12 cellular contexts compared by ENCODE assay signal in the genomic region with DNA sequence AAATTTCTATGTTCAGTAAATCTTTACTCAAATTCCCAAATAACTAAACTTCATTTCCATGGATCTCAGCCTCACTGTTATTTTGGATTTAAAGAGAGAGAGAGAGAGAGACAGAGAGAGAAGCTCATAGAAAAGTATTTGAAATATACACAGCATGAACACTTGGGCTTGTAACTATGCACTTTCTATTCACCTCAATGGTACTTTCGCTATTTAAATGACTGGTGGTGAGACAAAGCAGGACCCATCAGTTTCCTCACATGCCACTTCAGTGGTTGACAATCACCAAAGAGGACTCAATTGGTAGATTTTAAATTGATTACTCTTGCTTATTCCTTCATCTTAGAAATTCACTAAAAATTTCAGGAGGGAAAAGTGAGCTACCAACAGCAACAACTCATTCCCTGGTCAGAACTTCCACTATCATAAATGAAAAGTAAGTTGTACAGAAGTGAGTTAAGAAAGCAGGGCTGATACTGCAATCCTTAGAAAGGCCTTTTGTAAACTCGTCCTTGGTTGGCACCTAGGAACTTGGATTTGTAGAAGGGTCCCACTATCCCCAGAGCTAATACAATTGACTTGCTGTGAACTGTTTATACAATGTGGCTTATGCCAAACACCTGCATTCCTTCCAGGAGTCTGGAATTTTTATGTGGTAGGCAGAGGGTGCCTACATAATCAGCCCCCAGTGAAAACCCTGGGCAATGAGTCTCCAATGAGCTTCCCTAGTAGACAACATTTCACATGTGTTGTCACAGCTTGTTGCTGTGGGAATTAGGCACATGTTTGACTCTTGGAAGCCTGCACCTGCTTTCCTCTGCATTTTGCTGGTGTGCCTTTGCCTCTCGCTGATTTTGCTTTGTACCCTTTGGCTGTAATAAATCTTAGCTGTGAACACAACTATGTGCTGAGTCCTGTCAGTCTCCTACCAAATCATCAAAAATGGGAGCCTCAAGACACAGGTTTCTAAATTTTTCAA. TPM values are rescaled to one million over a fixed set of nuclear protein-coding genes. Genes with fewer than 3 reads are reported as not detected.
DNase-seq lines count a peak whose midpoint lies in the region; ATAC-seq, FAIRE-seq and TF ChIP-seq lines count a peak whose summit lies in the region.
"Had no signal": no experiment of that assay in that cellular context is flagged by ENCODE, and none has a peak within 500 bp of the region (broad histone marks: within the 10 kb centered on the region; RNA-seq: fewer than 3 reads in every experiment).

No MANE protein-coding gene starts in this region.

- no peak overlapping the region for H3K4me3 Mint-ChIP-seq in activated CD8-positive, alpha-beta T cell treated with anti-CD3 and anti-CD28 coated beads, Interleukin-2, amount 10 ng/mL, durations not matched to agents 7 days and 5 days

- no peak overlapping the region for H3K4me3 ChIP-seq in brain microvascular endothelial cell (ENCODE audit: low read depth, low read length)

- H3K36me3 Mint-ChIP-seq in activated CD8-positive, alpha-beta T cell treated with anti-CD3 and anti-CD28 coated beads, Interleukin-2, amount 10 ng/mL, durations not matched to agents 7 days and 5 days (ENCODE audit: low read depth), result peaks cover 68% of the 10 kb centered on the region

- peak; percentile 84 for ATAC-seq in HG02884 (IDR thresholded peaks at IDR 0.05; ENCODE audit: unreplicated experiment)
- peak; percentile 64 for ATAC-seq in activated CD8-positive, alpha-beta T cell treated with anti-CD3 and anti-CD28 coated beads, Interleukin-2, amount 10 ng/mL, durations not matched to agents 7 days and 5 days

- in situ Hi-C loops in GM13977 (cut with MboI; ENCODE audit: low pct_unique_long_range_greater_than_20kb, low sequenced_read_pairs, unreplicated experiment), result no loop called here
- in situ Hi-C loops in brain microvascular endothelial cell (cut with HindIII; ENCODE audit: low pct_ligation_motif_present, low sequenced_read_pairs), result loop anchor here (25.0 kb wide), 1 partner anchor 338 kb away; no protein-coding TSS in a partner anchor

- FAIRE-seq in GM19239 (lab: Jason Lieb, UNC), result peak; percentile 80

- no peak overlapping the region for H3K27ac ChIP-seq in brain microvascular endothelial cell
- H3K27ac ChIP-seq: WERI-Rb-1 had no signal

- peaks cover 25% of the 10 kb centered on the region for H3K4me1 Mint-ChIP-seq in activated CD8-positive, alpha-beta T cell treated with anti-CD3 and anti-CD28 coated beads, Interleukin-2, amount 10 ng/mL, durations not matched to agents 7 days and 5 days (ENCODE audit: low read depth)

- H3K27ac Mint-ChIP-seq in activated CD8-positive, alpha-beta T cell treated with anti-CD3 and anti-CD28 coated beads, Interleukin-2, amount 10 ng/mL, durations not matched to agents 7 days and 5 days, result peak overlapping the region; percentile 31

- peaks cover 15% of the 10 kb centered on the region for H3K36me3 ChIP-seq in brain microvascular endothelial cell (replicated peaks)

- no peaks in the 10 kb centered on the region for H3K27me3 ChIP-seq in brain microvascular endothelial cell (replicated peaks)

- DNase-seq in GM13977 (ENCODE audit: low spot score) (peak; percentile 39), GM19239 (ENCODE audit: insufficient read length, low spot score) (no peak), GM19238 (ENCODE audit: insufficient read length, low spot score) (no peak), amygdala (lab: John Stamatoyannopoulos, UW) (no peak), brain microvascular endothelial cell (no peak), ecto neural progenitor cell (ENCODE audit: low spot score) (no peak)
- DNase-seq in activated CD8-positive, alpha-beta T cell treated with anti-CD3 and anti-CD28 coated beads, Interleukin-2, amount 10 ng/mL, durations not matched to agents 7 days and 5 days, result no peak
- DNase-seq: erythroblast, islet precursor cell, posterior cingulate gyrus, WERI-Rb-1 had no signal

- POLR2A ChIA-PET in activated CD8-positive, alpha-beta T cell treated with anti-CD3 and anti-CD28 coated beads, Interleukin-2, amount 10 ng/mL, durations not matched to agents 7 days and 5 days (lab: Charles Lee), result interaction anchor here (1.0 to 2.0 kb wide), 2 partner anchors 10 to 11 kb away, joined by 3 to 10 read pairs; partner anchors contain the start of gene ERLIN1

- no peaks in the 10 kb centered on the region for H3K9me3 Mint-ChIP-seq in activated CD8-positive, alpha-beta T cell treated with anti-CD3 and anti-CD28 coated beads, Interleukin-2, amount 10 ng/mL, durations not matched to agents 7 days and 5 days (ENCODE audit: insufficient read depth)

- no peaks in the 10 kb centered on the region for H3K27me3 Mint-ChIP-seq in activated CD8-positive, alpha-beta T cell treated with anti-CD3 and anti-CD28 coated beads, Interleukin-2, amount 10 ng/mL, durations not matched to agents 7 days and 5 days (ENCODE audit: low read depth)

- no peak for TF ChIP-seq CTCF in GM13977 (IDR thresholded peaks at IDR 0.05; ENCODE audit: extremely low read depth, insufficient read depth, missing control alignments)
- no peak for TF ChIP-seq CTCF in brain microvascular endothelial cell (IDR thresholded peaks at IDR 0.05; ENCODE audit: low read depth, low read length, missing control alignments)

- CTCF ChIA-PET in activated CD8-positive, alpha-beta T cell treated with anti-CD3 and anti-CD28 coated beads, Interleukin-2, amount 10 ng/mL, durations not matched to agents 7 days and 5 days (lab: Charles Lee), result interaction anchor here (0.8 to 1.8 kb wide), 7 partner anchors 9 to 129 kb away, joined by 3 to 9 read pairs (median 3); no protein-coding TSS in a partner anchor

RNA-seq across cellular contexts. Expression of gene ERLIN1, which starts 10.8 kb away (rescaled TPM):
- 10 to 100 TPM; 14.9 to 17.0 TPM for total RNA-seq in activated CD8-positive, alpha-beta T cell treated with anti-CD3 and anti-CD28 coated beads, Interleukin-2, amount 10 ng/mL, durations not matched to agents 7 days and 5 days

RNA-seq across cellular contexts. Expression of gene CHUK, which starts 54.4 kb away (rescaled TPM):
- total RNA-seq in activated CD8-positive, alpha-beta T cell treated with anti-CD3 and anti-CD28 coated beads, Interleukin-2, amount 10 ng/mL, durations not matched to agents 7 days and 5 days, result 10 to 100 TPM; 25.2 to 28.1 TPM
